In the genomic region with DNA sequence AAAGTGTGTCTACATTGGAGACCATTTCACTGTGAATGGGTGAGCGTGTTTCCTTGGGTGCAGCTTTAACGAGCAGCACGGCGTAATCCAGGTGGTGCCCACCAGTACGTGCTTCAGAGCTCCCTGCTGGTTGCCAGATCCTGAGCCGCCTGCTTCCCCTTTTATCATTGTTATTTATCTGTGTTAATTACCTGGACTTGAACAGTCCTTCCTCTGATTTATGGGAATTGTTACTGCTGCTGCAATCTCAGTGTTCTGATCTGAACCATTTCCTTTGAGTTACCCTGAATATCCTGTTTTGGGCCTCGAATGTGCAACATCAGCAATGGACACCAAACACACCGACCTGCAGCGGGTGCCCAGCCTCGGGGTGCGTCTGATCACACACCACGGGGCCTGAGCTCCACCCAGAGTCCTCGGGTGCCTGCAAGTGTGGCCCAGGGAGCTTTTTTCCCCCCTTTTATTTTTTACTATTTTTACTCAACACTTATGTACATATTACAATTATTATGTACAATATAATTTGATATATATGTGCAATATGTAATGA, we compare ENCODE assay signal across 17 cellular contexts.
DNase-seq lines count a peak whose midpoint lies in the region; ATAC-seq and TF ChIP-seq lines count a peak whose summit lies in the region.
"Had no signal": no experiment of that assay in that cellular context is flagged by ENCODE, and none has a peak within 500 bp of the region (broad histone marks: within the 10 kb centered on the region; RNA-seq: fewer than 3 reads in every experiment).

No MANE protein-coding gene starts in this region.

- DNase-seq in NCI-H2081 (lab: John Stamatoyannopoulos, UW): peak; percentile 13 to 75
- no peak for DNase-seq in NCI-H2081 treated with DMSO at 0.1 percent for 48 hours (lab: John Stamatoyannopoulos, UW)
- no peak for DNase-seq in left ventricle myocardium inferior
- DNase-seq in cardiac septum (ENCODE audit: low spot score): no peak
- peak; percentile 70 for DNase-seq in dermis blood vessel endothelial cell
- DNase-seq in gastrocnemius medialis: no peak
- DNase-seq in effector memory CD4-positive, alpha-beta T cell: no peak
- DNase-seq: DMS 273 treated with DMSO at 0.1 percent for 48 hours, DND-41, H7, NCI-H1694, NCI-H226, NCI-H524, SIG-M5 had no signal

- H3K36me3 ChIP-seq in left ventricle myocardium inferior (no peaks in the 10 kb centered on the region), gastrocnemius medialis (no peaks in the 10 kb centered on the region)
- no peaks in the 10 kb centered on the region for H3K36me3 ChIP-seq in effector memory CD4-positive, alpha-beta T cell (ENCODE audit: control insufficient read depth, insufficient read depth, low read length)

- H3K4me1 ChIP-seq in left ventricle myocardium inferior: peaks cover 11% of the 10 kb centered on the region
- H3K4me1 ChIP-seq in gastrocnemius medialis: peaks cover 4 to 14% of the 10 kb centered on the region in 2 donors
- H3K4me1 ChIP-seq in effector memory CD4-positive, alpha-beta T cell (ENCODE audit: control insufficient read depth, insufficient read depth, low read length, poor library complexity, severe bottlenecking): no peaks in the 10 kb centered on the region

- no peaks in the 10 kb centered on the region for H3K9me3 ChIP-seq in left ventricle myocardium inferior (replicated peaks)
- H3K9me3 ChIP-seq in gastrocnemius medialis: no peaks in the 10 kb centered on the region
- H3K9me3 ChIP-seq in effector memory CD4-positive, alpha-beta T cell (ENCODE audit: control insufficient read depth, low read length): no peaks in the 10 kb centered on the region

- intact Hi-C loops in left ventricle myocardium inferior (cut with micrococcal nuclease): no loop called here
- intact Hi-C loops in cardiac septum (cut with DNase I): no loop called here
- intact Hi-C loops in gastrocnemius medialis (cut with DNase I; ENCODE audit: low total_unique reads): no loop called here

- H3K4me3 ChIP-seq in left ventricle myocardium inferior (no peak overlapping the region), gastrocnemius medialis (no peak overlapping the region)
- H3K4me3 ChIP-seq in effector memory CD4-positive, alpha-beta T cell (ENCODE audit: insufficient read depth, low read depth, low read length, poor library complexity, severe bottlenecking): no peak overlapping the region

- TF ChIP-seq CTCF in left ventricle myocardium inferior (IDR thresholded peaks at IDR 0.05; ENCODE audit: borderline replicate concordance) (no peak), gastrocnemius medialis (IDR thresholded peaks at IDR 0.05 in 4 of 5, conservative IDR thresholded peaks at IDR 0.05 in 1 of 5) (no peak)

- H3K27ac ChIP-seq in left ventricle myocardium inferior (replicated peaks) (peak overlapping the region; percentile 17), gastrocnemius medialis (no peak overlapping the region)
- no peak overlapping the region for H3K27ac ChIP-seq in effector memory CD4-positive, alpha-beta T cell (ENCODE audit: insufficient read depth, low read length, poor library complexity, severe bottlenecking)
- H3K27ac ChIP-seq: 22Rv1, HL-60 had no signal

- no peaks in the 10 kb centered on the region for H3K27me3 ChIP-seq in left ventricle myocardium inferior (ENCODE audit: low read depth)
- no peaks in the 10 kb centered on the region for H3K27me3 ChIP-seq in gastrocnemius medialis
- H3K27me3 ChIP-seq in effector memory CD4-positive, alpha-beta T cell (replicated peaks; ENCODE audit: control insufficient read depth, insufficient read depth, low read length, poor library complexity, severe bottlenecking): no peaks in the 10 kb centered on the region

- ATAC-seq in gastrocnemius medialis: peak; percentile 50 to 55
- ATAC-seq in GM19467 (IDR thresholded peaks at IDR 0.05; ENCODE audit: unreplicated experiment): no peak

- no peak for TF ChIP-seq POLR2A in gastrocnemius medialis (IDR thresholded peaks at IDR 0.05)

- in situ Hi-C loops in gastrocnemius medialis (cut with MboI; ENCODE audit: low sequenced_read_pairs in 4 of 4): no loop called here

Comparison
In these comparisons a context has a peak if more than half of its experiments do, and no peak if none do; other contexts are left out.
1. DNase-seq: peak in NCI-H2081 (2 of 2) and dermis blood vessel endothelial cell (single experiment); none in NCI-H2081 treated with DMSO at 0.1 percent for 48 hours (single experiment), left ventricle myocardium inferior (single experiment), cardiac septum (single experiment), gastrocnemius medialis (0 of 2) and effector memory CD4-positive, alpha-beta T cell (0 of 3).